Comparison of ENCODE assay signal across 8 cellular contexts in genomic region chr5:40678021-40678939, GRCh38. TPM values are rescaled to one million over a fixed set of nuclear protein-coding genes. Genes with fewer than 3 reads are reported as not detected.
A peak's percentile ranks its signal among the peaks of the same experiment; 100 is the strongest.
DNase-seq lines count a peak whose midpoint lies in the region; TF ChIP-seq lines count a peak whose summit lies in the region.

No MANE protein-coding gene starts in this region.

- no peaks in the 10 kb centered on the region for H3K9me3 Mint-ChIP-seq in neural crest cell

- H3K36me3 Mint-ChIP-seq in neural crest cell (ENCODE audit: low read depth) = no peaks in the 10 kb centered on the region

- H3K27me3 Mint-ChIP-seq in neural crest cell (ENCODE audit: low read depth) = peaks cover 86% of the 10 kb centered on the region

- DNase-seq in GM12865 (ENCODE audit: low read depth) (peak; percentile 20), neural crest cell (ENCODE audit: low read depth, low spot score) (no peak)
- DNase-seq in effector CD8-positive, alpha-beta T cell (lab: John Stamatoyannopoulos, UW) = no peak
- no peak for DNase-seq in activated CD8-positive, alpha-beta memory T cell treated with anti-CD3 and anti-CD28 coated beads for 24 hours
- no peak for DNase-seq in activated CD8-positive, alpha-beta memory T cell treated with anti-CD3 and anti-CD28 coated beads, Interleukin-2, amount 50 U/mL, for 4 hours
- no peak for DNase-seq in activated effector memory CD4-positive, alpha-beta T cell treated with anti-CD3 and anti-CD28 coated beads, Interleukin-2, amount 50 U/mL, for 16 hours

- H3K36me3 ChIP-seq in OCI-LY1 (ENCODE audit: insufficient read depth, low read length) = peaks cover 13% of the 10 kb centered on the region
- no peaks in the 10 kb centered on the region for H3K36me3 ChIP-seq in ectodermal cell (ENCODE audit: control insufficient read depth, insufficient read depth, low read length)

- no peak overlapping the region for H3K4me3 ChIP-seq in GM12865 (ENCODE audit: low read depth, low read length)
- H3K4me3 ChIP-seq in OCI-LY1 (ENCODE audit: low read depth, low read length, poor library complexity, severe bottlenecking) = peak overlapping the region; percentile 86
- H3K4me3 ChIP-seq in ectodermal cell (ENCODE audit: insufficient read depth, low read depth, low read length) = peak overlapping the region; percentile 71

- H4K20me1 ChIP-seq in OCI-LY1 (ENCODE audit: insufficient read depth, low read length) = no peaks in the 10 kb centered on the region

- H3K27ac Mint-ChIP-seq in neural crest cell (ENCODE audit: unreplicated experiment) = no peak overlapping the region

- H3K4me3 Mint-ChIP-seq in neural crest cell = peak overlapping the region; percentile 92

- no peaks in the 10 kb centered on the region for H3K9me2 ChIP-seq in OCI-LY1 (ENCODE audit: low read depth, low read length)

- H3K9me3 ChIP-seq in OCI-LY1 (ENCODE audit: low read length) (no peaks in the 10 kb centered on the region), ectodermal cell (ENCODE audit: control insufficient read depth, low read length) (no peaks in the 10 kb centered on the region)

- peaks cover 23% of the 10 kb centered on the region for H3K4me1 Mint-ChIP-seq in neural crest cell

- H2AFZ ChIP-seq in OCI-LY1 (ENCODE audit: low read length) = no peak overlapping the region

- H3K9ac ChIP-seq in OCI-LY1 (ENCODE audit: low read length) = peak overlapping the region; percentile 63

- peak overlapping the region; percentile 68 for H3K4me2 ChIP-seq in OCI-LY1 (ENCODE audit: low read length)

- H3F3A ChIP-seq in OCI-LY1 (ENCODE audit: insufficient read depth, low read length) = no peaks in the 10 kb centered on the region

- WGBS in ectodermal cell, 2 experiments = 62 to 88% methylated on average over 4 to 6 of the region's 7 CpGs

- no peaks in the 10 kb centered on the region for H3K27me3 ChIP-seq in OCI-LY1 (ENCODE audit: insufficient read depth, low read length)
- H3K27me3 ChIP-seq in ectodermal cell (ENCODE audit: control insufficient read depth, insufficient read depth, low read length, poor library complexity, severe bottlenecking) = peaks cover 52% of the 10 kb centered on the region

- peaks cover 32% of the 10 kb centered on the region for H3K79me2 ChIP-seq in OCI-LY1 (ENCODE audit: insufficient read depth, low read length)

- H3K27ac ChIP-seq in OCI-LY1 (ENCODE audit: low read depth, low read length, poor library complexity, severe bottlenecking) = peak overlapping the region; percentile 78
- no peak overlapping the region for H3K27ac ChIP-seq in ectodermal cell (ENCODE audit: insufficient read depth, low read depth, low read length, poor library complexity, severe bottlenecking)

- TF ChIP-seq CTCF in GM12865 (IDR thresholded peaks at IDR 0.05; ENCODE audit: insufficient read depth, low read depth, low read length, missing control alignments) (no peak), OCI-LY1 (IDR thresholded peaks at IDR 0.05; ENCODE audit: low read length) (no peak), neural crest cell (conservative IDR thresholded peaks at IDR 0.05) (no peak)

- H3K4me1 ChIP-seq in OCI-LY1 (ENCODE audit: insufficient read depth, low read length, severe bottlenecking) (peaks cover 66% of the 10 kb centered on the region), ectodermal cell (ENCODE audit: control insufficient read depth, insufficient read depth, low read length) (peaks cover 4% of the 10 kb centered on the region)

RNA-seq across cellular contexts. Expression of gene PTGER4, which starts 1.4 kb away (rescaled TPM):
- polyA plus RNA-seq in ectodermal cell (2013, experiment 1 of 4) = 0.61 TPM
- 0.28 TPM for polyA plus RNA-seq in ectodermal cell (2013, experiment 2 of 4)
- polyA plus RNA-seq in ectodermal cell (2013, experiment 3 of 4) = 1.9 TPM
- 1.1 TPM for polyA plus RNA-seq in ectodermal cell (2013, experiment 4 of 4)
- not detected in 2 replicates for total RNA-seq in neural crest cell
